Comparison of ENCODE assay signal across 1 cellular context in genomic region chr4:77062856-77063255, GRCh38.
A peak's percentile ranks its signal among the peaks of the same experiment; 100 is the strongest.
TF ChIP-seq lines count a peak whose summit lies in the region.

No MANE protein-coding gene starts in this region.

TF ChIP-seq in GM12878, 131 proteins besides CTCF, POLR2A, EP300 and RAD21:
- TF ChIP-seq SKIL (IDR thresholded peaks at IDR 0.05; ENCODE audit: low read depth, poor library complexity, severe bottlenecking) (no peak), PKNOX1 (IDR thresholded peaks at IDR 0.05) (peak; percentile 69), SMAD5 (IDR thresholded peaks at IDR 0.05; ENCODE audit: low read depth) (no peak), CBX5 (IDR thresholded peaks at IDR 0.05; ENCODE audit: low read depth) (no peak), SREBF2 (IDR thresholded peaks at IDR 0.05; ENCODE audit: low read length) (no peak), POLR2AphosphoS2 (IDR thresholded peaks at IDR 0.05; ENCODE audit: low read depth, low read length) (no peak)
